Comparison of ENCODE assay signal across 10 cellular contexts in the genomic region with DNA sequence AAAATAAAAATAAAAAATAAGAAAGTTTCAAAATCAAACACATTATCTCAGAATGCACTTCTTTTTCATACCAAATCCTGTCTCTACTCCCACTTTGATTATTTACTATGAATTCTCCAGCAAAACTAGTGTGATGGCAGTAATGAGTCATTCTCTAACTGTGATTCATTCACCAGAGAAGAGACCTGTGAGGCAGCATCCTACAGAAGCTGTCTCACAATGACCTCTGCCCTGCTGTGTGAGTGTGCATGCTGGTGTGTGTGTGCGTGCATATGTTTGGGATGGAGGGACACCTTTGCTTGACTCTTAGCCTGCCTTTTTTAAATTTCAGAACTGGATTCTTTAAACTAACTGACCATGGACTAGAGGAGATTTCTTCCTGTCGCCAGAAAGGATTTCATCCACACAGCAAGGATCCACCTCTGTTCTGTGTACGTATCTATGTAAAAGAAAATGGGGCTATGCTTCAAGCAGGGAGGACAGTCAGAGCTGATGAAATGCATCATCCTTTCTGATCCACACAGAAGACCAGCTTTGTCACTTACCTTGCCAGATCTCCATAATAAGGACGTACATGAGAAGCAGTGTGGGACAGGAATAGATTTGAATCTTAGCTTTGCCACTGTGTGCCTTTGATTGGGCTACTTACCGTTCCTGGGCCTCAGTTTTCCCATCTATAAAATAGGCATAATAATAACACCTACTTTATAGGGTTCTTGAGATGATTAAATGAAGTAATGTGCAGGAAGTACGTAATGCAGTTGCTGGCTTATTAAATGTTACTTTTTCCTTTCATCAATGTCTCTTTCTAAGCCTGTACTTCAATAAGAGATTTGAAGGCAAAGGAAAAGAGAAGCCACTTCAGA. TPM values are rescaled to one million over a fixed set of nuclear protein-coding genes. Genes with fewer than 3 reads are reported as not detected.
DNase-seq lines count a peak whose midpoint lies in the region; ATAC-seq, FAIRE-seq and TF ChIP-seq lines count a peak whose summit lies in the region.
"Had no signal": no experiment of that assay in that cellular context is flagged by ENCODE, and none has a peak within 500 bp of the region (broad histone marks: within the 10 kb centered on the region; RNA-seq: fewer than 3 reads in every experiment).

No MANE protein-coding gene starts in this region.

- no peaks in the 10 kb centered on the region for H3K9me3 Mint-ChIP-seq in astrocyte (ENCODE audit: unreplicated experiment)

- H3K9ac ChIP-seq in astrocyte (ENCODE audit: low read length) = no peak overlapping the region

- no peaks in the 10 kb centered on the region for H3K27me3 ChIP-seq in astrocyte (ENCODE audit: insufficient read depth, low read length)

- FAIRE-seq in astrocyte (lab: Jason Lieb, UNC) = peak; percentile 85
- FAIRE-seq: islet of Langerhans had no signal

- peaks cover 23% of the 10 kb centered on the region for H3K36me3 ChIP-seq in astrocyte (ENCODE audit: insufficient read depth, low read length)

- H3K36me3 Mint-ChIP-seq in astrocyte (ENCODE audit: low read depth, unreplicated experiment) = peaks cover 34% of the 10 kb centered on the region

- H4K20me1 ChIP-seq in astrocyte (ENCODE audit: insufficient read depth, low read length) = peaks cover 5% of the 10 kb centered on the region

- no peak overlapping the region for H2AFZ ChIP-seq in astrocyte (ENCODE audit: low read depth, low read length)

- H3K9me3 ChIP-seq in astrocyte (ENCODE audit: insufficient read depth, low read depth, low read length) = no peaks in the 10 kb centered on the region

- H3K4me2 ChIP-seq in astrocyte (ENCODE audit: low read length) = no peak overlapping the region

- no peaks in the 10 kb centered on the region for H3K79me2 ChIP-seq in astrocyte (ENCODE audit: insufficient read depth, low read length)

- H3K4me3 Mint-ChIP-seq in astrocyte (ENCODE audit: unreplicated experiment) = peak overlapping the region; percentile 62

- no peak overlapping the region for H3K4me3 ChIP-seq in astrocyte (ENCODE audit: insufficient read depth, low read depth, low read length)

- H3K27ac Mint-ChIP-seq in astrocyte (ENCODE audit: unreplicated experiment) = peak overlapping the region; percentile 20

- no peaks in the 10 kb centered on the region for H3K27me3 Mint-ChIP-seq in astrocyte (ENCODE audit: low read depth, unreplicated experiment)

- peaks cover 16% of the 10 kb centered on the region for H3K4me1 ChIP-seq in astrocyte (ENCODE audit: insufficient read depth, low read length)

- ATAC-seq in HG02623 (IDR thresholded peaks at IDR 0.05; ENCODE audit: unreplicated experiment) = no peak
- no peak for ATAC-seq in HG03520 (IDR thresholded peaks at IDR 0.05; ENCODE audit: unreplicated experiment)
- no peak for ATAC-seq in HG03354 (IDR thresholded peaks at IDR 0.05; ENCODE audit: poor library complexity, severe bottlenecking, unreplicated experiment)
- no peak for ATAC-seq in GM19328 (IDR thresholded peaks at IDR 0.05; ENCODE audit: unreplicated experiment)

- peak; percentile 35 for DNase-seq in CD1c-positive myeloid dendritic cell (ENCODE audit: extremely low spot score)
- peak; percentile 10 for DNase-seq in MV-4-11 (lab: John Stamatoyannopoulos, UW)
- peak; percentile 89 for DNase-seq in astrocyte (ENCODE audit: low read depth)
- peak; percentile 64 for DNase-seq in non-pigmented ciliary epithelial cell (ENCODE audit: low read depth)
- DNase-seq: NCI-H2029 had no signal

- H3K27ac ChIP-seq in astrocyte (ENCODE audit: low read depth, low read length) = peak overlapping the region; percentile 4

- no peak for TF ChIP-seq CTCF in astrocyte (IDR thresholded peaks at IDR 0.05; ENCODE audit: insufficient read depth, low read depth, low read length)

- peaks cover 32% of the 10 kb centered on the region for H3K4me1 Mint-ChIP-seq in astrocyte (ENCODE audit: low read depth, unreplicated experiment)

RNA-seq across cellular contexts. Expression of a gene that starts 31.2 kb away (rescaled TPM):
- total RNA-seq in astrocyte = 46.1 and 46.5 TPM in 2 replicates

RNA-seq across cellular contexts. Expression of a gene that starts 32.9 kb away (rescaled TPM):
- 298 and 540 TPM in 2 replicates for total RNA-seq in astrocyte

Comparison
In these comparisons a context has a peak if more than half of its experiments do, and no peak if none do; other contexts are left out.
1. DNase-seq: peak in every context shown above with its lines; median percentile 89 in astrocyte; 64 in non-pigmented ciliary epithelial cell; 35 in CD1c-positive myeloid dendritic cell; 10 in MV-4-11.